Comparison of ENCODE assay signal across 1 cellular context in the genomic region with DNA sequence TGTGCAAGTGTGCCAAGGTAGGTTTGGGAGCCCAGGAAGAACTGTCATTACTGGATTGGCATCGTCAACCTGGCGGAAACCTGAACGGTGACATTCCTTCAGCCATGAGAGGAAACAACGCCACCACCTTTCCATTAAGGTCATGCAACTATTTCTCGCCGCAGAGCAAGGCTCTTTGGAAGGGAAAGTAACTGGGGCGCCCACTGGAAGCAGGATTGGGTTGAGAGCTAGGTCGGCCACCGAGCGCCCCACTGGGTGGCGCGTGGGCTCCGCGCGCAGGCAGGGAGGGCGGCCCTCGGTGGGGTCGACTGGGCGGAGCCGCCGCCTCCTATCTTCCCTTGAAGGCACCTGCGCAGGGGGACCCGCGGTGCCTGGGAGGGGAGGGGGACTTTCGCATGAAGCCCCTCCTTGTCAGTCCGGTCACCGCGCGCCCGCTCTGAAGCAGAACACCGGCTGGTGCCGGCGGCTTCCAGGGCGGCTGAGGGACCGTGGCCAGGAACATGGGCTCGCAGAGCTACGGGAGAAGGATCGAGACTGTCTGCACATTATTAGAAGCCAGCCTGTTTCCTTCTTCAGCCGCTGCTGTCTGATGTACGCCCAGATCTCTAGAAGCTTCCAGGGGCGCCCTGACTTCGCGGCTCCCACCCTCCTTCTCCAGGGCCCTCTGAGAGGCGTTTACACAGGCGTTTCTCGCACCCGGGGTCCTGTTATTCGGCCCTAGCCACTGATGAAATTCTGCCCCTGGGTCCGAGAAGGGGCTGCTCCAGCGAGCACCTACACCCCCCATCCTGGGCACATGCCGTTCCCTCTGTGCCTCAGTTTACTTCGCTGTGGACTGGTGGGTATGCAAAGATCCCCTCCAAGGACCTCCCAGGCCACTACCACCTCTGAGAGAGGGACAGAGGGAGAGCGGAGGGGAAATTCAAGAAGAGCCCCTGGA.
TF ChIP-seq lines count a peak whose summit lies in the region.

No MANE protein-coding gene starts in this region.

TF ChIP-seq in GM23338, 12 proteins besides CTCF, POLR2A, EP300 and RAD21 (continued from another document):
- no peak for TF ChIP-seq ETS1 (IDR thresholded peaks at IDR 0.05)
